16 cellular contexts compared by ENCODE assay signal in genomic region chr15:49290204-49290603, GRCh38.
"Had no signal": no experiment of that assay in that cellular context is flagged by ENCODE, and none has a peak within 500 bp of the region (broad histone marks: within the 10 kb centered on the region; RNA-seq: fewer than 3 reads in every experiment).

No MANE protein-coding gene starts in this region.

- DNase-seq: activated CD4-positive, alpha-beta T cell treated with anti-CD3 and anti-CD28 coated beads for 36 hours; activated CD8-positive, alpha-beta memory T cell treated with anti-CD3 and anti-CD28 coated beads, Interleukin-2, amount 50 U/mL, for 4 hours; activated CD8-positive, alpha-beta T cell treated with anti-CD3 and anti-CD28 coated beads for 36 hours; aorta; dorsolateral prefrontal cortex; endodermal cell; heart left ventricle; left colon; mammary epithelial cell; naive thymus-derived CD4-positive, alpha-beta T cell; retina; stimulated activated CD4-positive, alpha-beta T cell treated with anti-CD3 and anti-CD28 coated beads, Interleukin-15, amount 100 ng/mL, for 24 hours; stimulated activated CD4-positive, alpha-beta T cell treated with anti-CD3 and anti-CD28 coated beads, Interleukin-4, amount 100 ng/mL, for 1 hour; stimulated activated naive CD4-positive, alpha-beta T cell treated with Interleukin-2 at 50 U/mL for 16 hours; substantia nigra; T-helper 2 cell had no signal

- H3K9me3 Mint-ChIP-seq: activated CD8-positive, alpha-beta T cell treated with anti-CD3 and anti-CD28 coated beads for 36 hours; endodermal cell had no signal

- H3K4me3 Mint-ChIP-seq: activated CD4-positive, alpha-beta T cell treated with anti-CD3 and anti-CD28 coated beads for 36 hours; activated CD8-positive, alpha-beta T cell treated with anti-CD3 and anti-CD28 coated beads for 36 hours; endodermal cell; naive thymus-derived CD4-positive, alpha-beta T cell had no signal

- H3K27ac Mint-ChIP-seq: activated CD4-positive, alpha-beta T cell treated with anti-CD3 and anti-CD28 coated beads for 36 hours; activated CD8-positive, alpha-beta T cell treated with anti-CD3 and anti-CD28 coated beads for 36 hours; endodermal cell had no signal

- ATAC-seq: activated CD4-positive, alpha-beta T cell treated with anti-CD3 and anti-CD28 coated beads for 36 hours; activated CD8-positive, alpha-beta T cell treated with anti-CD3 and anti-CD28 coated beads for 36 hours; left colon; naive thymus-derived CD4-positive, alpha-beta T cell had no signal

- H3K27me3 Mint-ChIP-seq: activated CD4-positive, alpha-beta T cell treated with anti-CD3 and anti-CD28 coated beads for 36 hours; activated CD8-positive, alpha-beta T cell treated with anti-CD3 and anti-CD28 coated beads for 36 hours; naive thymus-derived CD4-positive, alpha-beta T cell had no signal
